Comparison of ENCODE assay signal across 30 cellular contexts in genomic region chr4:17066241-17066640, GRCh38.
A peak's percentile ranks its signal among the peaks of the same experiment; 100 is the strongest.
DNase-seq lines count a peak whose midpoint lies in the region; ATAC-seq and TF ChIP-seq lines count a peak whose summit lies in the region.
"Had no signal": no experiment of that assay in that cellular context is flagged by ENCODE, and none has a peak within 500 bp of the region (broad histone marks: within the 10 kb centered on the region; RNA-seq: fewer than 3 reads in every experiment).

No MANE protein-coding gene starts in this region.

- H3K4me1 ChIP-seq in SK-N-SH (ENCODE audit: control insufficient read depth in 1 of 2, insufficient read depth in 2 of 2, low read depth in 1 of 2, low read length in 1 of 2), result peaks cover 0 to 46% of the 10 kb centered on the region in 2 experiments
- peaks cover 56% of the 10 kb centered on the region for H3K4me1 ChIP-seq in SJSA1 (replicated peaks)
- H3K4me1 ChIP-seq in fibroblast of lung (ENCODE audit: control insufficient read depth, extremely low read depth, insufficient read depth, low read length), result peaks cover 30% of the 10 kb centered on the region
- H3K4me1 ChIP-seq in ascending aorta, result peaks cover 0 to 3% of the 10 kb centered on the region in 2 donors
- H3K4me1 ChIP-seq: body of pancreas, psoas muscle, testis had no signal

- H3K9ac ChIP-seq in SK-N-SH (peak overlapping the region; percentile 16; the same call in 1 of the 2 replicates), fibroblast of lung (ENCODE audit: insufficient read depth, low read length) (no peak overlapping the region)

- H3K36me3 Mint-ChIP-seq in osteocyte (ENCODE audit: unreplicated experiment), result no peaks in the 10 kb centered on the region
- no peaks in the 10 kb centered on the region for H3K36me3 Mint-ChIP-seq in natural killer cell treated with Interleukin-12 subunit alpha and Interleukin-12 subunit beta and Interleukin-15 and Interleukin-18, amount 100 ng/mL, for 72 hours
- H3K36me3 Mint-ChIP-seq: activated naive CD8-positive, alpha-beta T cell treated with anti-CD3 and anti-CD28 coated beads, Interleukin-2, amount 10 ng/mL, durations not matched to agents 7 days and 5 days; CD8-positive, alpha-beta memory T cell; memory B cell had no signal

- no peaks in the 10 kb centered on the region for H3K9me2 ChIP-seq in SK-N-SH

- H3K27me3 Mint-ChIP-seq in osteocyte (ENCODE audit: unreplicated experiment), result no peaks in the 10 kb centered on the region
- H3K27me3 Mint-ChIP-seq in natural killer cell treated with Interleukin-12 subunit alpha and Interleukin-12 subunit beta and Interleukin-15 and Interleukin-18, amount 100 ng/mL, for 72 hours, result peaks cover 0 to 2% of the 10 kb centered on the region in 2 donors
- H3K27me3 Mint-ChIP-seq: activated naive CD8-positive, alpha-beta T cell treated with anti-CD3 and anti-CD28 coated beads, Interleukin-2, amount 10 ng/mL, durations not matched to agents 7 days and 5 days; memory B cell had no signal

- peaks cover 47% of the 10 kb centered on the region for H3F3A ChIP-seq in SK-N-SH (replicated peaks; ENCODE audit: insufficient read depth)

- H3K4me3 ChIP-seq in SK-N-SH (ENCODE audit: low read depth in 2 of 2, low read length in 1 of 2) (no peak overlapping the region), SJSA1 (no peak overlapping the region), fibroblast of lung (replicated peaks in 1 of 4; ENCODE audit: control extremely low read depth in 1 of 4, insufficient read depth in 1 of 4, low read depth in 3 of 4, low read length in 4 of 4) (no peak overlapping the region), ascending aorta (no peak overlapping the region)
- H3K4me3 ChIP-seq: body of pancreas, psoas muscle, testis, uterus had no signal

- H3K9me3 ChIP-seq in SK-N-SH (no peaks in the 10 kb centered on the region), SJSA1 (replicated peaks) (peaks cover 6% of the 10 kb centered on the region; the same call in 1 of the 2 replicates), fibroblast of lung (ENCODE audit: control insufficient read depth, insufficient read depth, low read depth, low read length) (no peaks in the 10 kb centered on the region), ascending aorta (no peaks in the 10 kb centered on the region)
- H3K9me3 ChIP-seq: body of pancreas, psoas muscle, testis, uterus had no signal

- WGBS in SK-N-SH (ENCODE audit: low lambda C conversion rate), result 62% methylated on average over 1 of the region's 1 CpG

- no peak overlapping the region for H3K4me3 Mint-ChIP-seq in osteocyte (ENCODE audit: unreplicated experiment)
- no peak overlapping the region for H3K4me3 Mint-ChIP-seq in natural killer cell treated with Interleukin-12 subunit alpha and Interleukin-12 subunit beta and Interleukin-15 and Interleukin-18, amount 100 ng/mL, for 72 hours
- H3K4me3 Mint-ChIP-seq: activated CD4-positive, alpha-beta T cell treated with anti-CD3 and anti-CD28 coated beads for 36 hours; activated CD8-positive, alpha-beta T cell treated with anti-CD3 and anti-CD28 coated beads, Interleukin-2, amount 10 ng/mL, durations not matched to agents 7 days and 5 days; activated naive CD8-positive, alpha-beta T cell treated with anti-CD3 and anti-CD28 coated beads, Interleukin-2, amount 10 ng/mL, durations not matched to agents 7 days and 5 days; CD8-positive, alpha-beta memory T cell; memory B cell had no signal

- H3K27ac ChIP-seq in SK-N-SH (ENCODE audit: low read depth in 2 of 2, low read length in 1 of 2) (peak overlapping the region in 1 of 2 experiments; percentile 88; a peak in 2 of 4 replicates), SJSA1 (peak overlapping the region; percentile 73), fibroblast of lung (ENCODE audit: insufficient read depth, low read length) (peak overlapping the region; percentile 60), ascending aorta (no peak overlapping the region)
- H3K27ac ChIP-seq: 22Rv1, body of pancreas, epithelial cell of prostate, psoas muscle, testis had no signal

- TF ChIP-seq RAD21 in SK-N-SH (IDR thresholded peaks at IDR 0.05; ENCODE audit: low read length), result no peak

- TF ChIP-seq CTCF in SK-N-SH (IDR thresholded peaks at IDR 0.05) (no peak), fibroblast of lung (conservative IDR thresholded peaks at IDR 0.05 in 1 of 2, IDR thresholded peaks at IDR 0.05 in 1 of 2; ENCODE audit: low read depth in 1 of 2, low read length in 2 of 2) (no peak), osteocyte (IDR thresholded peaks at IDR 0.05) (no peak), ascending aorta (IDR thresholded peaks at IDR 0.05) (no peak)

- no peak for DNase-seq in SK-N-SH
- DNase-seq in SJSA1 (ENCODE audit: low read depth in 1 of 2, low spot score in 2 of 2), result peak in 1 of 2 experiments; percentile 44
- DNase-seq in fibroblast of lung (ENCODE audit: low read depth in 2 of 2), result peak in 1 of 2 donors; percentile 53
- no peak for DNase-seq in osteocyte (ENCODE audit: extremely low spot score, unreplicated experiment)
- DNase-seq in GM19238 (ENCODE audit: insufficient read length, low spot score), result no peak
- DNase-seq in natural killer cell treated with Interleukin-12 subunit alpha and Interleukin-12 subunit beta and Interleukin-15 and Interleukin-18, amount 100 ng/mL, for 72 hours (ENCODE audit: low spot score), result no peak
- DNase-seq in ascending aorta (ENCODE audit: low spot score in 2 of 2), result no peak
- DNase-seq: activated CD4-positive, alpha-beta T cell treated with anti-CD3 and anti-CD28 coated beads for 36 hours; activated CD8-positive, alpha-beta T cell treated with anti-CD3 and anti-CD28 coated beads, Interleukin-2, amount 10 ng/mL, durations not matched to agents 7 days and 5 days; activated effector memory CD4-positive, alpha-beta T cell treated with anti-CD3 and anti-CD28 coated beads, Interleukin-2, amount 50 U/mL, for 16 hours; activated naive CD8-positive, alpha-beta T cell treated with anti-CD3 and anti-CD28 coated beads, Interleukin-2, amount 10 ng/mL, durations not matched to agents 7 days and 5 days; activated T-cell treated with anti-CD3 and anti-CD28 coated beads for 4 hours; body of pancreas; CD8-positive, alpha-beta memory T cell; DMS 273 treated with DMSO at 0.1 percent for 48 hours; effector CD4-positive, alpha-beta T cell; KBM-7; MM.1S; NCI-H1417; NCI-H748 treated with DMSO at 0.1 percent for 48 hours; psoas muscle; stimulated activated naive CD8-positive, alpha-beta T cell treated with anti-CD3 and anti-CD28 coated beads, Interleukin-15, Interleukin-2, amounts not matched to agents 100 U/mL and 50 U/mL, for 24 hours; T-helper 2 cell; testis had no signal

- H3K4me2 ChIP-seq in SK-N-SH, result peak overlapping the region; percentile 43; the same call in 1 of the 2 replicates
- H3K4me2 ChIP-seq in fibroblast of lung (ENCODE audit: extremely low read depth, insufficient read depth, low read length), result no peak overlapping the region

- peaks cover 37% of the 10 kb centered on the region for H3K4me1 Mint-ChIP-seq in osteocyte (ENCODE audit: unreplicated experiment)
- no peaks in the 10 kb centered on the region for H3K4me1 Mint-ChIP-seq in natural killer cell treated with Interleukin-12 subunit alpha and Interleukin-12 subunit beta and Interleukin-15 and Interleukin-18, amount 100 ng/mL, for 72 hours (ENCODE audit: low read depth in 2 of 2)
- H3K4me1 Mint-ChIP-seq: activated CD4-positive, alpha-beta T cell treated with anti-CD3 and anti-CD28 coated beads for 36 hours; activated naive CD8-positive, alpha-beta T cell treated with anti-CD3 and anti-CD28 coated beads, Interleukin-2, amount 10 ng/mL, durations not matched to agents 7 days and 5 days; CD8-positive, alpha-beta memory T cell; memory B cell had no signal

- H3K9me3 Mint-ChIP-seq in osteocyte (ENCODE audit: unreplicated experiment), result no peaks in the 10 kb centered on the region
- H3K9me3 Mint-ChIP-seq in natural killer cell treated with Interleukin-12 subunit alpha and Interleukin-12 subunit beta and Interleukin-15 and Interleukin-18, amount 100 ng/mL, for 72 hours, result peaks cover 6% of the 10 kb centered on the region
- H3K9me3 Mint-ChIP-seq: CD8-positive, alpha-beta memory T cell had no signal

- peak overlapping the region; percentile 61 for H3K27ac Mint-ChIP-seq in osteocyte (ENCODE audit: unreplicated experiment)
- no peak overlapping the region for H3K27ac Mint-ChIP-seq in natural killer cell treated with Interleukin-12 subunit alpha and Interleukin-12 subunit beta and Interleukin-15 and Interleukin-18, amount 100 ng/mL, for 72 hours
- H3K27ac Mint-ChIP-seq: activated CD4-positive, alpha-beta T cell treated with anti-CD3 and anti-CD28 coated beads for 36 hours; activated CD8-positive, alpha-beta T cell treated with anti-CD3 and anti-CD28 coated beads, Interleukin-2, amount 10 ng/mL, durations not matched to agents 7 days and 5 days; activated naive CD8-positive, alpha-beta T cell treated with anti-CD3 and anti-CD28 coated beads, Interleukin-2, amount 10 ng/mL, durations not matched to agents 7 days and 5 days; CD8-positive, alpha-beta memory T cell; memory B cell had no signal

- H3K79me2 ChIP-seq in SK-N-SH (ENCODE audit: insufficient read depth), result no peaks in the 10 kb centered on the region
- H3K79me2 ChIP-seq in fibroblast of lung (ENCODE audit: control insufficient read depth, insufficient read depth, low read length), result no peaks in the 10 kb centered on the region

- intact Hi-C loops in ascending aorta (cut with DNase I), result no loop called here

- no peaks in the 10 kb centered on the region for H3K27me3 ChIP-seq in SK-N-SH (ENCODE audit: insufficient read depth)
- no peaks in the 10 kb centered on the region for H3K27me3 ChIP-seq in SJSA1 (replicated peaks)
- H3K27me3 ChIP-seq in fibroblast of lung (ENCODE audit: control insufficient read depth, insufficient read depth, low read length), result no peaks in the 10 kb centered on the region
- H3K27me3 ChIP-seq in ascending aorta, result no peaks in the 10 kb centered on the region
- H3K27me3 ChIP-seq: body of pancreas, testis, uterus had no signal

- TF ChIP-seq EP300 in SK-N-SH (IDR thresholded peaks at IDR 0.05; ENCODE audit: borderline replicate concordance in 1 of 2, low read depth in 1 of 2, low read length in 1 of 2), result no peak

- POLR2A ChIA-PET in SK-N-SH (lab: Yijun Ruan, JAX), result no interaction called here

- ATAC-seq in SK-N-SH treated with all-trans-retinoic acid at 6 μM for 48 hours, result no peak
- ATAC-seq in natural killer cell treated with Interleukin-12 subunit alpha and Interleukin-12 subunit beta and Interleukin-15 and Interleukin-18, amount 100 ng/mL, for 72 hours, result no peak
- ATAC-seq: activated CD4-positive, alpha-beta T cell treated with anti-CD3 and anti-CD28 coated beads for 36 hours; activated CD8-positive, alpha-beta T cell treated with anti-CD3 and anti-CD28 coated beads, Interleukin-2, amount 10 ng/mL, durations not matched to agents 7 days and 5 days; body of pancreas; left lobe of liver; psoas muscle; stimulated activated naive CD8-positive, alpha-beta T cell treated with anti-CD3 and anti-CD28 coated beads, Interleukin-15, Interleukin-2, amounts not matched to agents 100 U/mL and 50 U/mL, for 24 hours had no signal

- H2AFZ ChIP-seq in SK-N-SH (ENCODE audit: low read depth), result peak overlapping the region; percentile 20; the same call in 1 of the 2 replicates
- H2AFZ ChIP-seq in fibroblast of lung (ENCODE audit: low read length), result no peak overlapping the region

- H3K36me3 ChIP-seq in SK-N-SH (replicated peaks in 1 of 2; ENCODE audit: control insufficient read depth in 1 of 2, insufficient read depth in 2 of 2, low read length in 1 of 2) (no peaks in the 10 kb centered on the region), SJSA1 (no peaks in the 10 kb centered on the region), fibroblast of lung (ENCODE audit: control insufficient read depth, insufficient read depth, low read length) (no peaks in the 10 kb centered on the region), ascending aorta (no peaks in the 10 kb centered on the region)
- H3K36me3 ChIP-seq: uterus had no signal

- CTCF ChIA-PET in SK-N-SH (lab: Yijun Ruan, JAX), result no interaction called here

- H4K20me1 ChIP-seq in SK-N-SH (ENCODE audit: insufficient read depth), result no peaks in the 10 kb centered on the region
- no peaks in the 10 kb centered on the region for H4K20me1 ChIP-seq in fibroblast of lung (ENCODE audit: control insufficient read depth, extremely low read depth, insufficient read depth, low read length)

Comparison
In these comparisons a context has a peak if more than half of its experiments do, and no peak if none do; other contexts are left out.
1. H3K27ac ChIP-seq: peak in SJSA1 (single experiment) and fibroblast of lung (single experiment); none in ascending aorta (0 of 2).